ENCODE assay signal across 8 cellular contexts in genomic region chr14:103630364-103631108, GRCh38. TPM values are rescaled to one million over a fixed set of nuclear protein-coding genes. Genes with fewer than 3 reads are reported as not detected.
DNase-seq lines count a peak whose midpoint lies in the region; ATAC-seq and TF ChIP-seq lines count a peak whose summit lies in the region.

No MANE protein-coding gene starts in this region.

- WGBS in H9 (ENCODE audit: extremely low coverage, insufficient read length, low lambda C conversion rate): no CpG with 5 or more reads among the region's 5 CpGs

- no peak overlapping the region for H4K91ac ChIP-seq in H9 (ENCODE audit: insufficient read length, low read depth, low read length)

- H3K4me3 Mint-ChIP-seq in H9: peak overlapping the region; percentile 88 to 94

- H2BK15ac ChIP-seq in H9 (ENCODE audit: low read depth, low read length): no peak overlapping the region

- H3T11ph ChIP-seq in H9 (ENCODE audit: low read length): no peak overlapping the region

- H3K23me2 ChIP-seq in H9 (ENCODE audit: insufficient read length, low read depth, low read length, poor library complexity, severe bottlenecking): peaks cover 8% of the 10 kb centered on the region

- H2AK5ac ChIP-seq in H9 (ENCODE audit: insufficient read length, low read length): no peak overlapping the region

- no peak overlapping the region for H3K23ac ChIP-seq in H9 (ENCODE audit: insufficient read length, low read depth, low read length)

- H3K4me3 ChIP-seq in SU-DHL-6 (ENCODE audit: insufficient read depth, low read length, poor library complexity, severe bottlenecking) (peak overlapping the region; percentile 94), fibroblast of the aortic adventitia (ENCODE audit: low read depth, low read length) (peak overlapping the region; percentile 67), skeletal muscle cell (ENCODE audit: low read depth, low read length) (peak overlapping the region; percentile 76)

- ATAC-seq in HG02884 (IDR thresholded peaks at IDR 0.05; ENCODE audit: unreplicated experiment): no peak
- no peak for ATAC-seq in GM18909 (IDR thresholded peaks at IDR 0.05; ENCODE audit: poor library complexity, unreplicated experiment)

- no peak overlapping the region for H2BK5ac ChIP-seq in H9 (ENCODE audit: insufficient read length, low read length)

- TF ChIP-seq CTCF in H9 (conservative IDR thresholded peaks at IDR 0.05) (no peak), SU-DHL-6 (IDR thresholded peaks at IDR 0.05; ENCODE audit: insufficient read depth, low read length, poor library complexity, severe bottlenecking) (no peak), fibroblast of the aortic adventitia (IDR thresholded peaks at IDR 0.05; ENCODE audit: insufficient read depth, low read length) (no peak)

- peaks cover 27 to 31% of the 10 kb centered on the region in 2 experiments for H3K4me1 Mint-ChIP-seq in H9

- H3K4ac ChIP-seq in H9 (ENCODE audit: low read depth, low read length): no peak overlapping the region

- no peaks in the 10 kb centered on the region for H3K79me1 ChIP-seq in H9 (ENCODE audit: insufficient read depth, low read depth, low read length, poor library complexity, severe bottlenecking)

- H3K56ac ChIP-seq in H9 (ENCODE audit: insufficient read length, low read depth, low read length): no peak overlapping the region

- no peak for DNase-seq in H9
- peak; percentile 32 for DNase-seq in fibroblast of the aortic adventitia (ENCODE audit: low read depth)
- no peak for DNase-seq in skeletal muscle cell (ENCODE audit: low read depth)
- no peak for DNase-seq in UCSD-AML1 (lab: John Stamatoyannopoulos, UW; ENCODE audit: unreplicated experiment)
- no peak for DNase-seq in NCI-H1694 (lab: John Stamatoyannopoulos, UW)

- H3K27me3 Mint-ChIP-seq in H9 (ENCODE audit: low read depth): peaks cover 6% of the 10 kb centered on the region; the same call in 1 of the 2 replicates

- H3K27me3 ChIP-seq in H9 (ENCODE audit: insufficient read depth, low read length) (no peaks in the 10 kb centered on the region), SU-DHL-6 (ENCODE audit: low read length) (no peaks in the 10 kb centered on the region)

- H2BK20ac ChIP-seq in H9 (ENCODE audit: low read depth, low read length, poor library complexity, severe bottlenecking): no peak overlapping the region

- H2BK12ac ChIP-seq in H9 (ENCODE audit: insufficient read length, low read depth, low read length): no peak overlapping the region

- H4K20me1 ChIP-seq in H9 (ENCODE audit: control insufficient read depth, insufficient read depth, insufficient read length) (no peaks in the 10 kb centered on the region), SU-DHL-6 (ENCODE audit: low read depth, low read length) (peaks cover 15% of the 10 kb centered on the region; the same call in 1 of the 2 replicates)

- no peak overlapping the region for H3K27ac Mint-ChIP-seq in H9

- H4K8ac ChIP-seq in H9 (replicated peaks; ENCODE audit: insufficient read length, low read depth, low read length): no peak overlapping the region

- H3K9me2 ChIP-seq in SU-DHL-6 (replicated peaks; ENCODE audit: insufficient read depth, low read length): no peaks in the 10 kb centered on the region

- peaks cover 4 to 11% (median 7%) of the 10 kb centered on the region in 3 experiments; a peak in 4 of 7 replicates for H3K36me3 Mint-ChIP-seq in H9 (ENCODE audit: insufficient read depth in 1 of 3, low read depth in 3 of 3)

- no peak overlapping the region for H3K27ac ChIP-seq in H9 (ENCODE audit: insufficient read length, low read depth, low read length)
- H3K27ac ChIP-seq in SU-DHL-6 (ENCODE audit: low read depth, low read length): no peak overlapping the region

- H2AFZ ChIP-seq in H9 (ENCODE audit: low read length): no peak overlapping the region
- H2AFZ ChIP-seq in SU-DHL-6 (ENCODE audit: low read depth, low read length, severe bottlenecking): no peak overlapping the region

- H3K4me1 ChIP-seq in H9 (ENCODE audit: insufficient read depth, low read length): peaks cover 2% of the 10 kb centered on the region; the same call in 1 of the 2 replicates

- no peak overlapping the region for H4K5ac ChIP-seq in H9 (ENCODE audit: insufficient read length, low read depth, low read length)

- no peak overlapping the region for H3K14ac ChIP-seq in H9 (ENCODE audit: insufficient read depth, low read length)

- H3K79me2 ChIP-seq in H9 (ENCODE audit: insufficient read depth, low read length) (peaks cover 33% of the 10 kb centered on the region; the same call in 1 of the 2 replicates), SU-DHL-6 (ENCODE audit: insufficient read depth, low read length) (peaks cover 64% of the 10 kb centered on the region)

- H2BK120ac ChIP-seq in H9 (ENCODE audit: low read depth, low read length, poor library complexity, severe bottlenecking): no peak overlapping the region

- H3K9me3 ChIP-seq in H9 (ENCODE audit: control insufficient read depth, low read depth, low read length) (no peaks in the 10 kb centered on the region), SU-DHL-6 (ENCODE audit: insufficient read depth, low read length) (no peaks in the 10 kb centered on the region)

- no peaks in the 10 kb centered on the region for H3K9me3 Mint-ChIP-seq in H9

- H3K18ac ChIP-seq in H9 (ENCODE audit: insufficient read length, low read depth, low read length): no peak overlapping the region

- H3K9ac ChIP-seq in H9 (ENCODE audit: extremely low read depth, insufficient read length, low read length) (no peak overlapping the region), SU-DHL-6 (ENCODE audit: low read length) (peak overlapping the region; percentile 94)

- no peaks in the 10 kb centered on the region for H3K36me3 ChIP-seq in SU-DHL-6 (ENCODE audit: low read length)

- peaks cover 22% of the 10 kb centered on the region for H3F3A ChIP-seq in SU-DHL-6 (ENCODE audit: insufficient read depth)

- H3K4me2 ChIP-seq in H9 (ENCODE audit: insufficient read depth, insufficient read length, low read length) (peak overlapping the region; percentile 84), SU-DHL-6 (ENCODE audit: low read depth, low read length, poor library complexity, severe bottlenecking) (peak overlapping the region; percentile 100)

RNA-seq across cellular contexts. Expression of gene KLC1, which starts 1.5 kb away (rescaled TPM):
- total RNA-seq in H9 (2021): 135 and 143 TPM in 2 replicates
- total RNA-seq in fibroblast of the aortic adventitia (ENCODE audit: low replicate concordance): 212 and 1,079 TPM in 2 replicates
